In the genomic region with DNA sequence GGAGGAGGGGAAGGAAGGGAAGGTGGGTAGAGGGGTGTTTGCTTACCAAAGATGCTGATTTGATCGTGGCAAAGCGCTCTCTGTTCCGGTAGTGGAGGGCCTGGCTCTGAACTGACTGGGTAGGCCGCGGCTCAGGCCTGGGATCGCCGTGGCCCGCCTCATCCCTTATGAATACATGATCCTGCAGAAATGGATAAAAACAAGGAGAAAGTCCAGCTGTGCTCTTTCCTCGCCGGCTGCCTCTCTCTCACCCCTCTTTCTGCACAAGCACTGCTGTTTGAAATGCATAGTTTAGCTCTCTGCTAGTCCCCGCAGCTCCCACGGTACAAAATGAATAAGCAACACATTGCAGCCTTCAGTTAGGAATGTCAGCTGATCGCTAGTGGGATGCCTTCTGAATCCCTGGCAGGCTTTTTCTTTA, we compare ENCODE assay signal across 8 cellular contexts. TPM values are rescaled to one million over a fixed set of nuclear protein-coding genes. Genes with fewer than 3 reads are reported as not detected.
A peak's percentile ranks its signal among the peaks of the same experiment; 100 is the strongest.
DNase-seq lines count a peak whose midpoint lies in the region; FAIRE-seq and TF ChIP-seq lines count a peak whose summit lies in the region.

No MANE protein-coding gene starts in this region.

- H3K4me3 Mint-ChIP-seq in HFFc6 (peak overlapping the region; percentile 91), astrocyte (ENCODE audit: unreplicated experiment) (peak overlapping the region; percentile 86), immature natural killer cell (no peak overlapping the region)

- intact Hi-C loops in sigmoid colon (cut with DNase I), result loop anchor here (2.0 to 5.0 kb wide), 3 partner anchors 52 to 183 kb away; partner anchors contain the start of genes PEBP1, TAOK3 and WSB2

- H3K27me3 Mint-ChIP-seq in HFFc6 (ENCODE audit: insufficient read depth), result peaks cover 1% of the 10 kb centered on the region; the same call in 1 of the 2 replicates
- H3K27me3 Mint-ChIP-seq in astrocyte (ENCODE audit: low read depth, unreplicated experiment), result no peaks in the 10 kb centered on the region
- peaks cover 0 to 5% (median 0%) of the 10 kb centered on the region in 3 donors for H3K27me3 Mint-ChIP-seq in immature natural killer cell (ENCODE audit: low read depth in 3 of 3)

- H2AFZ ChIP-seq in astrocyte (ENCODE audit: low read depth, low read length), result peak overlapping the region; percentile 89

- H3K27ac ChIP-seq in astrocyte (ENCODE audit: low read depth, low read length) (peak overlapping the region; percentile 85), sigmoid colon (peak overlapping the region; percentile 79 to 85 (median 82))

- no peak for FAIRE-seq in astrocyte (lab: Jason Lieb, UNC)

- H3K36me3 Mint-ChIP-seq in HFFc6 (ENCODE audit: low read depth) (peaks cover 6% of the 10 kb centered on the region), astrocyte (ENCODE audit: low read depth, unreplicated experiment) (no peaks in the 10 kb centered on the region), immature natural killer cell (peaks cover 4 to 16% (median 6%) of the 10 kb centered on the region in 3 donors)

- DNase-seq in HFFc6 (peak; percentile 55), astrocyte (ENCODE audit: low read depth) (peak; percentile 66), iPS DF 19.7 (ENCODE audit: low read depth, low spot score) (peak; percentile 33), sigmoid colon (peak; percentile 65), KG1 (lab: John Stamatoyannopoulos, UW) (no peak), COLO829 (ENCODE audit: low spot score) (no peak), immature natural killer cell (no peak)
- no peak for DNase-seq in activated effector memory CD4-positive, alpha-beta T cell treated with Interleukin-2 at 50 U/mL for 16 hours

- no peaks in the 10 kb centered on the region for H4K20me1 ChIP-seq in astrocyte (ENCODE audit: insufficient read depth, low read length)

- H3K79me2 ChIP-seq in astrocyte (ENCODE audit: insufficient read depth, low read length), result peaks cover 9% of the 10 kb centered on the region

- no peaks in the 10 kb centered on the region for H3K9me3 Mint-ChIP-seq in HFFc6
- no peaks in the 10 kb centered on the region for H3K9me3 Mint-ChIP-seq in astrocyte (ENCODE audit: unreplicated experiment)
- H3K9me3 Mint-ChIP-seq in immature natural killer cell, result no peaks in the 10 kb centered on the region

- H3K27ac Mint-ChIP-seq in HFFc6 (peak overlapping the region; percentile 96), astrocyte (ENCODE audit: unreplicated experiment) (peak overlapping the region; percentile 90), immature natural killer cell (no peak overlapping the region)

- H3K4me1 Mint-ChIP-seq in HFFc6 (ENCODE audit: low read depth) (peaks cover 57% of the 10 kb centered on the region), astrocyte (ENCODE audit: low read depth, unreplicated experiment) (peaks cover 22% of the 10 kb centered on the region), immature natural killer cell (peaks cover 3 to 46% of the 10 kb centered on the region in 2 donors)

- no peaks in the 10 kb centered on the region for H3K9me3 ChIP-seq in astrocyte (ENCODE audit: insufficient read depth, low read depth, low read length)
- H3K9me3 ChIP-seq in sigmoid colon, result no peaks in the 10 kb centered on the region

- no peaks in the 10 kb centered on the region for H3K27me3 ChIP-seq in astrocyte (ENCODE audit: insufficient read depth, low read length)
- no peaks in the 10 kb centered on the region for H3K27me3 ChIP-seq in sigmoid colon

- H3K9ac ChIP-seq in astrocyte (ENCODE audit: low read length), result peak overlapping the region; percentile 85

- peak overlapping the region; percentile 89 for H3K4me2 ChIP-seq in astrocyte (ENCODE audit: low read length)

- TF ChIP-seq EP300 in sigmoid colon (IDR thresholded peaks at IDR 0.05), result no peak

- WGBS in sigmoid colon, 2 donors, result 70 to 89% methylated on average over 13 of the region's 13 CpGs

- TF ChIP-seq CTCF in HFFc6 (IDR thresholded peaks at IDR 0.05) (no peak), astrocyte (IDR thresholded peaks at IDR 0.05; ENCODE audit: insufficient read depth, low read depth, low read length) (no peak), sigmoid colon (IDR thresholded peaks at IDR 0.05) (no peak)

- peak overlapping the region; percentile 67 for H3K4me3 ChIP-seq in astrocyte (ENCODE audit: insufficient read depth, low read depth, low read length)
- H3K4me3 ChIP-seq in sigmoid colon, result peak overlapping the region; percentile 18 to 50 (median 45)

- TF ChIP-seq POLR2A in sigmoid colon (IDR thresholded peaks at IDR 0.05), result no peak

- H3K36me3 ChIP-seq in astrocyte (ENCODE audit: insufficient read depth, low read length) (peaks cover 4% of the 10 kb centered on the region), sigmoid colon (no peaks in the 10 kb centered on the region)

- H3K4me1 ChIP-seq in astrocyte (ENCODE audit: insufficient read depth, low read length), result peaks cover 30% of the 10 kb centered on the region
- peaks cover 0 to 39% (median 19%) of the 10 kb centered on the region in 4 donors for H3K4me1 ChIP-seq in sigmoid colon

RNA-seq across cellular contexts. Expression of gene PEBP1, which starts 53.8 kb away (rescaled TPM):
- total RNA-seq in HFFc6 (2021; fragmentation: NEBNext Ultra II Directional; extraction: Animal tissue kit (Norgen Biotek cat#: 25700)), result 100 to 1,000 TPM; 178 to 263 (median 196) TPM
- total RNA-seq in astrocyte (127 and 160 TPM in 2 replicates), sigmoid colon (100 to 1,000 TPM; 202 to 339 (median 292) TPM)
- polyA plus RNA-seq in sigmoid colon (100 to 1,000 TPM; 215 to 358 (median 242) TPM), immature natural killer cell (100 to 1,000 TPM; 145 to 163 (median 161) TPM)

Comparison
In these comparisons a context has a peak if more than half of its experiments do, and no peak if none do; other contexts are left out.
1. DNase-seq: peak in HFFc6 (single experiment), astrocyte (single experiment), iPS DF 19.7 (single experiment) and sigmoid colon (single experiment); none in activated effector memory CD4-positive, alpha-beta T cell treated with Interleukin-2 at 50 U/mL for 16 hours (single experiment), KG1 (single experiment), COLO829 (single experiment) and immature natural killer cell (0 of 3).
2. H3K27ac Mint-ChIP-seq: peak in HFFc6 (single experiment) and astrocyte (single experiment); none in immature natural killer cell (0 of 6).
3. H3K4me3 Mint-ChIP-seq: peak in HFFc6 (single experiment) and astrocyte (single experiment); none in immature natural killer cell (0 of 5).